8 cellular contexts compared by ENCODE assay signal in the genomic region with DNA sequence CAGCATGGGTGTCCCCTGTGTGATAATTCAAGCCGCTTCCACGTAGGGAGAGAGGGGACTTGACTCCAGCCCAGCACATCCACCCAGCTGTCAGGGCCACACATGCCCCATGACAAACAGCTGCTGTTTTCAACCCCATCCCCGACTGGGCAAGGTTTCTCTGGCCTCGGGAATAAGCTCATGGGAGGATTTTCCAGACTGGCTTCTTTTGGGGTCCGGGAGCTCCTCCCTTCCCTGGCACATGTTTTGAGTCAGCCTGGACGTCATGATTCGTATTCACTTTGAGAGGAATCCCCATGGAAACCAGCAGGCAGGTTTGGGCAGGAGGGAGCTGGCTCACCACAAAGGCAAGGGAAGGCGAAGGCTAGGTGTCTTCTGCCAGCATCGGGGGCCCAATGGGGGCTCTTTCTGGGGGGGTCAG.
DNase-seq lines count a peak whose midpoint lies in the region; ATAC-seq and TF ChIP-seq lines count a peak whose summit lies in the region.

No MANE protein-coding gene starts in this region.

- ATAC-seq in HG02885 (IDR thresholded peaks at IDR 0.05; ENCODE audit: poor library complexity, unreplicated experiment) = no peak

- H3K27ac ChIP-seq in mesodermal cell (ENCODE audit: low read depth, low read length, severe bottlenecking) = peak overlapping the region; percentile 95

- in situ Hi-C loops in ACHN (cut with HindIII; ENCODE audit: low pct_ligation_motif_present, low pct_unique_long_range_greater_than_20kb, low sequenced_read_pairs) = no loop called here

- no peak for TF ChIP-seq CTCF in cardiac fibroblast (IDR thresholded peaks at IDR 0.05; ENCODE audit: low read depth, low read length)

- DNase-seq in ACHN (peak; percentile 33), NCI-H1105 treated with DMSO at 0.1 percent for 48 hours (lab: John Stamatoyannopoulos, UW) (peak; percentile 78), cardiac fibroblast (ENCODE audit: low read depth in 2 of 2) (peak; percentile 56 to 74), DMS53 treated with DMSO at 0.1 percent for 48 hours (lab: John Stamatoyannopoulos, UW; ENCODE audit: unreplicated experiment) (no peak), amniotic stem cell (lab: John Stamatoyannopoulos, UW) (no peak)
- DNase-seq in activated CD8-positive, alpha-beta memory T cell treated with anti-CD3 and anti-CD28 coated beads for 24 hours = no peak

- H3K36me3 ChIP-seq in mesodermal cell (ENCODE audit: control insufficient read depth, insufficient read depth, low read length) = peaks cover 4% of the 10 kb centered on the region

- H3K4me3 ChIP-seq in cardiac fibroblast (replicated peaks in 1 of 2; ENCODE audit: low read depth in 2 of 2, low read length in 2 of 2) (no peak overlapping the region), mesodermal cell (ENCODE audit: extremely low read depth, insufficient read depth, low read length, poor library complexity, severe bottlenecking) (no peak overlapping the region)

- WGBS in mesodermal cell (ENCODE audit: insufficient coverage in 2 of 2), 2 experiments = 86 to 87% methylated on average over 6 to 7 of the region's 9 CpGs

- peaks cover 34% of the 10 kb centered on the region for H3K4me1 ChIP-seq in mesodermal cell (ENCODE audit: control insufficient read depth, insufficient read depth, low read length, poor library complexity, severe bottlenecking)

- no peaks in the 10 kb centered on the region for H3K9me3 ChIP-seq in mesodermal cell (ENCODE audit: control insufficient read depth, low read length)

Comparison
In these comparisons a context has a peak if more than half of its experiments do, and no peak if none do; other contexts are left out.
1. DNase-seq: peak in ACHN (single experiment), NCI-H1105 treated with DMSO at 0.1 percent for 48 hours (single experiment) and cardiac fibroblast (2 of 2); none in DMS53 treated with DMSO at 0.1 percent for 48 hours (single experiment), activated CD8-positive, alpha-beta memory T cell treated with anti-CD3 and anti-CD28 coated beads for 24 hours (single experiment) and amniotic stem cell (single experiment).